Comparison of ENCODE assay signal across 7 cellular contexts in genomic region chr5:72308853-72309191, GRCh38. TPM values are rescaled to one million over a fixed set of nuclear protein-coding genes. Genes with fewer than 3 reads are reported as not detected.
DNase-seq lines count a peak whose midpoint lies in the region; ATAC-seq and TF ChIP-seq lines count a peak whose summit lies in the region.

No MANE protein-coding gene starts in this region.

- H3K4me1 Mint-ChIP-seq in HFFc6 (ENCODE audit: low read depth) (peaks cover 36% of the 10 kb centered on the region), T-cell (peaks cover 27 to 32% (median 29%) of the 10 kb centered on the region in 3 donors)

- peaks cover 2 to 7% of the 10 kb centered on the region in 2 donors for H3K36me3 ChIP-seq in esophagus (ENCODE audit: control insufficient read depth in 2 of 2, insufficient read depth in 2 of 2, low read length in 1 of 2)
- peaks cover 7% of the 10 kb centered on the region for H3K36me3 ChIP-seq in smooth muscle cell (ENCODE audit: low read depth)

- H3K27me3 ChIP-seq in esophagus (ENCODE audit: control insufficient read depth in 1 of 2, insufficient read depth in 2 of 2, low read length in 2 of 2) (no peaks in the 10 kb centered on the region), smooth muscle cell (ENCODE audit: low read depth) (no peaks in the 10 kb centered on the region)

- peak overlapping the region; percentile 44 to 49 for H3K27ac ChIP-seq in esophagus (ENCODE audit: low read depth in 2 of 2, low read length in 1 of 2)
- peak overlapping the region; percentile 25 for H3K27ac ChIP-seq in smooth muscle cell (ENCODE audit: low read depth)

- H3K4me3 ChIP-seq in esophagus (ENCODE audit: low read depth in 1 of 2, low read length in 2 of 2) (no peak overlapping the region), smooth muscle cell (no peak overlapping the region)

- H3K4me1 ChIP-seq in esophagus (ENCODE audit: control insufficient read depth in 2 of 2, insufficient read depth in 2 of 2, low read length in 1 of 2) (no peaks in the 10 kb centered on the region), smooth muscle cell (ENCODE audit: low read depth) (peaks cover 9% of the 10 kb centered on the region)

- H4K20me1 ChIP-seq in smooth muscle cell (ENCODE audit: low read depth) = no peaks in the 10 kb centered on the region

- H2AFZ ChIP-seq in smooth muscle cell (ENCODE audit: low read depth) = peak overlapping the region; percentile 67

- CTCF ChIA-PET in T-cell (lab: Charles Lee) = interaction anchor here (0.6 to 2.3 kb wide), 17 partner anchors 9 to 176 kb away, joined by 3 to 55 read pairs (median 4); partner anchors contain the start of genes MRPS27 (in 1 of the 2) and PTCD2 (in 1 of the 2)

- peak overlapping the region; percentile 94 for H3K4me3 Mint-ChIP-seq in HFFc6
- peak overlapping the region; percentile 84 to 91 (median 88) for H3K4me3 Mint-ChIP-seq in T-cell

- H3F3A ChIP-seq in smooth muscle cell (ENCODE audit: low read depth) = peaks cover 18% of the 10 kb centered on the region

- no peak for DNase-seq in HFFc6
- no peak for DNase-seq in T-cell
- DNase-seq in smooth muscle cell (lab: John Stamatoyannopoulos, UW; ENCODE audit: unreplicated experiment) = no peak
- no peak for DNase-seq in NOMO-1 (lab: John Stamatoyannopoulos, UW; ENCODE audit: unreplicated experiment in 2 of 2)
- DNase-seq in stimulated activated naive CD4-positive, alpha-beta T cell treated with Interleukin-2 at 50 U/mL for 16 hours (lab: John Stamatoyannopoulos, UW) = no peak
- DNase-seq in activated CD4-positive, alpha-beta T cell treated with anti-CD3 and anti-CD28 coated beads, Interleukin-2, amount 50 U/mL, for 4 hours = no peak

- POLR2A ChIA-PET in T-cell (lab: Charles Lee) = interaction anchor here (0.6 to 1.5 kb wide), 4 partner anchors 10 to 1256 kb away, joined by 3 to 28 read pairs (median 5); partner anchors contain the start of genes MRPS27 (in 2 of the 2) and PTCD2 (in 2 of the 2)

- H3K4me2 ChIP-seq in smooth muscle cell = no peak overlapping the region

- ATAC-seq in T-cell (replicated peaks in 1 of 4) = no peak

- peak overlapping the region; percentile 97 for H3K27ac Mint-ChIP-seq in HFFc6
- H3K27ac Mint-ChIP-seq in T-cell = peak overlapping the region; percentile 85 to 91

- H3K9me3 Mint-ChIP-seq in HFFc6 = no peaks in the 10 kb centered on the region
- no peaks in the 10 kb centered on the region for H3K9me3 Mint-ChIP-seq in T-cell

- H3K27me3 Mint-ChIP-seq in HFFc6 (ENCODE audit: insufficient read depth) (no peaks in the 10 kb centered on the region; the same call in 1 of the 2 replicates), T-cell (no peaks in the 10 kb centered on the region)

- H3K36me3 Mint-ChIP-seq in HFFc6 (ENCODE audit: low read depth) (peaks cover 24% of the 10 kb centered on the region; the same call in 1 of the 2 replicates), T-cell (peaks cover 24% of the 10 kb centered on the region)

- no peaks in the 10 kb centered on the region for H3K9me3 ChIP-seq in esophagus (ENCODE audit: control insufficient read depth in 2 of 2, insufficient read depth in 1 of 2, low read depth in 1 of 2, low read length in 1 of 2)
- no peaks in the 10 kb centered on the region for H3K9me3 ChIP-seq in smooth muscle cell (replicated peaks; ENCODE audit: low read depth)

- peaks cover 41% of the 10 kb centered on the region for H3K79me2 ChIP-seq in smooth muscle cell (ENCODE audit: low read depth)

- no peak overlapping the region for H3K9ac ChIP-seq in smooth muscle cell (ENCODE audit: low read depth)

- 68% methylated on average over 6 of the region's 6 CpGs for WGBS in esophagus, 2 donors
- 79% methylated on average over 6 of the region's 6 CpGs for WGBS in smooth muscle cell (ENCODE audit: low lambda C conversion rate)

- no peak for TF ChIP-seq CTCF in HFFc6 (IDR thresholded peaks at IDR 0.05)
- no peak for TF ChIP-seq CTCF in smooth muscle cell (IDR thresholded peaks at IDR 0.05; ENCODE audit: borderline replicate concordance, insufficient read depth, poor library complexity, severe bottlenecking)

RNA-seq across cellular contexts. Expression of gene MRPS27, which starts 11.2 kb away (rescaled TPM):
- total RNA-seq in HFFc6 (2021; fragmentation: NEBNext Ultra II Directional; extraction: Animal tissue kit (Norgen Biotek cat#: 25700)) = 10 to 100 TPM; 46.1 to 74.1 (median 57.9) TPM
- total RNA-seq in T-cell (10 to 100 TPM; 34.4 to 43.3 (median 39.7) TPM), smooth muscle cell (38.3 and 47.8 TPM in 2 replicates)
- polyA plus RNA-seq in esophagus (10 to 100 TPM; 18.0 to 29.2 TPM), smooth muscle cell (36.7 and 41.0 TPM in 2 replicates)

RNA-seq across cellular contexts. Expression of gene PTCD2, which starts 11.4 kb away (rescaled TPM):
- total RNA-seq in HFFc6 (2021; fragmentation: NEBNext Ultra II Directional; extraction: Animal tissue kit (Norgen Biotek cat#: 25700)) = 10 to 100 TPM; 10.8 to 14.4 (median 12.9) TPM
- 10 to 100 TPM in 1 of 5 donors, 1 to 10 TPM in 4; 5.9 to 12.1 (median 8.1) TPM for total RNA-seq in T-cell
- 1 to 10 TPM; 1.9 to 3.2 TPM for polyA plus RNA-seq in esophagus
- 8.5 and 10.0 TPM in 2 replicates for total RNA-seq in smooth muscle cell
- polyA plus RNA-seq in smooth muscle cell = 4.7 and 6.3 TPM in 2 replicates
